Comparison of ENCODE assay signal across 8 cellular contexts in genomic region chr4:51906167-51906647, GRCh38.
DNase-seq lines count a peak whose midpoint lies in the region; ATAC-seq and TF ChIP-seq lines count a peak whose summit lies in the region.

No MANE protein-coding gene starts in this region.

- ATAC-seq in GM18858 (IDR thresholded peaks at IDR 0.05; ENCODE audit: unreplicated experiment), result peak; percentile 96
- peak; percentile 97 for ATAC-seq in HG02571 (IDR thresholded peaks at IDR 0.05; ENCODE audit: unreplicated experiment)
- no peak for ATAC-seq in esophagus mucosa

- no peak overlapping the region for H2BK5ac ChIP-seq in mesenchymal stem cell (ENCODE audit: low read depth, low read length, poor library complexity, severe bottlenecking)

- no peak overlapping the region for H2BK120ac ChIP-seq in mesenchymal stem cell (ENCODE audit: low read depth, low read length)

- no peak overlapping the region for H3K4me3 ChIP-seq in NB4 (ENCODE audit: low read depth, low read length)
- no peak overlapping the region for H3K4me3 ChIP-seq in mesenchymal stem cell (ENCODE audit: insufficient read depth in 1 of 2, low read depth in 1 of 2, low read length in 2 of 2)
- H3K4me3 ChIP-seq in SK-N-SH (ENCODE audit: low read depth in 2 of 2, low read length in 1 of 2), result no peak overlapping the region

- no peak overlapping the region for H2BK15ac ChIP-seq in mesenchymal stem cell (ENCODE audit: low read depth, poor library complexity, severe bottlenecking)

- CTCF ChIA-PET in SK-N-SH (lab: Yijun Ruan, JAX), result interaction anchor here (3.5 kb wide), 1 partner anchor 10 kb away, joined by 23 read pairs; no protein-coding TSS in a partner anchor

- no peak overlapping the region for H3K27ac ChIP-seq in mesenchymal stem cell (ENCODE audit: low read length, poor library complexity, severe bottlenecking)
- no peak overlapping the region; a peak in 1 of 4 replicates for H3K27ac ChIP-seq in SK-N-SH (ENCODE audit: low read depth in 2 of 2, low read length in 1 of 2)

- H3K9ac ChIP-seq in mesenchymal stem cell (ENCODE audit: low read length) (no peak overlapping the region), SK-N-SH (no peak overlapping the region)

- POLR2A ChIA-PET in SK-N-SH (lab: Yijun Ruan, JAX), result no interaction called here

- H3K23ac ChIP-seq in mesenchymal stem cell (ENCODE audit: low read length in 2 of 2), result no peak overlapping the region

- H3F3A ChIP-seq in SK-N-SH (replicated peaks; ENCODE audit: insufficient read depth), result peaks cover 6% of the 10 kb centered on the region

- no peak for TF ChIP-seq RAD21 in SK-N-SH (IDR thresholded peaks at IDR 0.05; ENCODE audit: low read length)

- peaks cover 20% of the 10 kb centered on the region for H3K79me1 ChIP-seq in mesenchymal stem cell (replicated peaks; ENCODE audit: low read length, poor library complexity, severe bottlenecking)

- H3K36me3 ChIP-seq in mesenchymal stem cell (ENCODE audit: control insufficient read depth in 1 of 2, insufficient read depth in 2 of 2, low read depth in 1 of 2, low read length in 2 of 2) (peaks cover 26 to 92% of the 10 kb centered on the region in 2 experiments), SK-N-SH (replicated peaks in 1 of 2; ENCODE audit: control insufficient read depth in 1 of 2, insufficient read depth in 2 of 2, low read length in 1 of 2) (peaks cover 49 to 97% of the 10 kb centered on the region in 2 experiments)

- no peaks in the 10 kb centered on the region for H3K4me1 ChIP-seq in mesenchymal stem cell (ENCODE audit: control insufficient read depth, insufficient read depth, low read depth, low read length)
- H3K4me1 ChIP-seq in SK-N-SH (ENCODE audit: control insufficient read depth in 1 of 2, insufficient read depth in 2 of 2, low read depth in 1 of 2, low read length in 1 of 2), result no peaks in the 10 kb centered on the region

- H3K4ac ChIP-seq in mesenchymal stem cell (ENCODE audit: low read depth in 1 of 2, low read length in 2 of 2), result no peak overlapping the region

- no peak overlapping the region for H3K14ac ChIP-seq in mesenchymal stem cell (ENCODE audit: low read length in 2 of 2)

- H3K4me2 ChIP-seq in mesenchymal stem cell (ENCODE audit: low read length, poor library complexity, severe bottlenecking) (no peak overlapping the region), SK-N-SH (no peak overlapping the region)

- H2BK12ac ChIP-seq in mesenchymal stem cell (ENCODE audit: low read length in 2 of 2), result no peak overlapping the region

- no peak for TF ChIP-seq CTCF in NB4 (IDR thresholded peaks at IDR 0.05; ENCODE audit: low read depth, low read length)
- no peak for TF ChIP-seq CTCF in SK-N-SH (IDR thresholded peaks at IDR 0.05)

- no peak overlapping the region for H3K18ac ChIP-seq in mesenchymal stem cell (ENCODE audit: low read depth in 1 of 2, low read length in 2 of 2)

- no peak for TF ChIP-seq POLR2A in NB4 (IDR thresholded peaks at IDR 0.05; ENCODE audit: extremely low read depth, insufficient read length)

- H3K27me3 ChIP-seq in mesenchymal stem cell (ENCODE audit: control insufficient read depth in 1 of 2, insufficient read depth in 1 of 2, low read length in 2 of 2), result no peaks in the 10 kb centered on the region
- H3K27me3 ChIP-seq in SK-N-SH (ENCODE audit: insufficient read depth), result no peaks in the 10 kb centered on the region

- no peak for TF ChIP-seq EP300 in SK-N-SH (IDR thresholded peaks at IDR 0.05; ENCODE audit: borderline replicate concordance in 1 of 2, low read depth in 1 of 2, low read length in 1 of 2)

- H3K79me2 ChIP-seq in SK-N-SH (ENCODE audit: insufficient read depth), result peaks cover 3% of the 10 kb centered on the region; the same call in 1 of the 2 replicates

- H2AFZ ChIP-seq in mesenchymal stem cell (ENCODE audit: low read depth, low read length) (no peak overlapping the region), SK-N-SH (ENCODE audit: low read depth) (no peak overlapping the region)

- H4K91ac ChIP-seq in mesenchymal stem cell (ENCODE audit: low read length), result no peak overlapping the region

- no peak overlapping the region for H2AK5ac ChIP-seq in mesenchymal stem cell (ENCODE audit: low read length, severe bottlenecking)

- no peaks in the 10 kb centered on the region for H4K20me1 ChIP-seq in SK-N-SH (ENCODE audit: insufficient read depth)

- no peaks in the 10 kb centered on the region for H3K9me2 ChIP-seq in SK-N-SH

- no peaks in the 10 kb centered on the region for H3K9me3 ChIP-seq in mesenchymal stem cell (ENCODE audit: control insufficient read depth, low read length)
- no peaks in the 10 kb centered on the region for H3K9me3 ChIP-seq in SK-N-SH

- 57% methylated on average over 5 of the region's 5 CpGs for WGBS in mesenchymal stem cell
- WGBS in SK-N-SH (ENCODE audit: low lambda C conversion rate), result 92% methylated on average over 5 of the region's 5 CpGs

- DNase-seq in NB4 (ENCODE audit: low read depth) (peak; percentile 85), mesenchymal stem cell (peak; percentile 6), SK-N-SH (no peak), NCI-H2107 (lab: John Stamatoyannopoulos, UW) (no peak), NCI-H1417 treated with DMSO at 0.1 percent for 48 hours (lab: John Stamatoyannopoulos, UW) (no peak)

- H4K8ac ChIP-seq in mesenchymal stem cell (ENCODE audit: low read length), result no peak overlapping the region

TF ChIP-seq in SK-N-SH, 30 proteins besides CTCF, POLR2A, EP300 and RAD21:
- TF ChIP-seq NFIC (IDR thresholded peaks at IDR 0.05; ENCODE audit: borderline replicate concordance) (no peak), FOSL2 (IDR thresholded peaks at IDR 0.05; ENCODE audit: borderline replicate concordance, low read depth) (no peak), ZBTB33 (IDR thresholded peaks at IDR 0.05; ENCODE audit: borderline replicate concordance, low read depth) (no peak), RXRA (IDR thresholded peaks at IDR 0.05; ENCODE audit: borderline replicate concordance, low read depth) (no peak), TCF12 (IDR thresholded peaks at IDR 0.05) (no peak), SIN3A (IDR thresholded peaks at IDR 0.05; ENCODE audit: borderline replicate concordance, low read depth, low read length) (no peak), USF2 (IDR thresholded peaks at IDR 0.05; ENCODE audit: borderline replicate concordance, low read depth, low read length) (no peak), MAX (IDR thresholded peaks at IDR 0.05; ENCODE audit: low read depth) (no peak), YY1 (IDR thresholded peaks at IDR 0.05; ENCODE audit: low read depth) (no peak), USF1 (IDR thresholded peaks at IDR 0.05; ENCODE audit: borderline replicate concordance, low read depth) (no peak), GABPA (IDR thresholded peaks at IDR 0.05; ENCODE audit: low read depth) (no peak), JUND (IDR thresholded peaks at IDR 0.05) (no peak)
TF ChIP-seq in SK-N-SH: peak in this region for 0.

Comparison
In these comparisons a context has a peak if more than half of its experiments do, and no peak if none do; other contexts are left out.
1. DNase-seq: peak in NB4 (single experiment) and mesenchymal stem cell (single experiment); none in SK-N-SH (single experiment), NCI-H2107 (single experiment) and NCI-H1417 treated with DMSO at 0.1 percent for 48 hours (single experiment).